35 cellular contexts compared by ENCODE assay signal in genomic region chr22:39374801-39375200, GRCh38. TPM values are rescaled to one million over a fixed set of nuclear protein-coding genes. Genes with fewer than 3 reads are reported as not detected.
"Had no signal": no experiment of that assay in that cellular context is flagged by ENCODE, and none has a peak within 500 bp of the region (broad histone marks: within the 10 kb centered on the region; RNA-seq: fewer than 3 reads in every experiment).

No MANE protein-coding gene starts in this region.

- H3K36me3 ChIP-seq: adrenal gland, brain microvascular endothelial cell, breast epithelium had no signal

- FAIRE-seq: astrocyte, TTC549 had no signal

- H3K27me3 ChIP-seq: adrenal gland, body of pancreas, brain microvascular endothelial cell, breast epithelium had no signal

- DNase-seq: activated B cell treated with CpG ODN at 0.5 μM for 24 hours; activated CD4-positive, alpha-beta memory T cell treated with anti-CD3 and anti-CD28 coated beads for 36 hours; activated CD4-positive, alpha-beta T cell treated with anti-CD3 and anti-CD28 coated beads for 4 hours; activated CD4-positive, alpha-beta T cell treated with anti-CD3 and anti-CD28 coated beads, Interleukin-2, amount 10 ng/mL, durations not matched to agents 24 days and 14 days; activated CD4-positive, alpha-beta T cell treated with anti-CD3 and anti-CD28 coated beads, Interleukin-2, amount 50 U/mL, for 1 hour; activated CD4-positive, alpha-beta T cell treated with anti-CD3 and anti-CD28 coated beads, Interleukin-2, amount 50 U/mL, for 4 hours; activated CD4-positive, CD25-positive, alpha-beta regulatory T cell treated with anti-CD3 and anti-CD28 coated beads, Interleukin-2, amount 50 U/mL, for 72 hours; activated CD8-positive, alpha-beta memory T cell treated with anti-CD3 and anti-CD28 coated beads, Interleukin-2, amount 50 U/mL, for 4 hours; activated CD8-positive, alpha-beta T cell treated with anti-CD3 and anti-CD28 coated beads for 36 hours; activated effector memory CD4-positive, alpha-beta T cell treated with anti-CD3 and anti-CD28 coated beads, Interleukin-2, amount 50 U/mL, for 16 hours; activated gamma-delta T cell treated with Interleukin-2 at 50 U/mL for 16 hours; activated naive CD4-positive, alpha-beta T cell; activated naive CD4-positive, alpha-beta T cell treated with anti-CD3 and anti-CD28 coated beads for 36 hours; activated naive CD4-positive, alpha-beta T cell treated with anti-CD3 and anti-CD28 coated beads, Interleukin-2, amount 50 U/mL, for 16 hours; activated naive CD8-positive, alpha-beta T cell treated with anti-CD3 and anti-CD28 coated beads for 36 hours; activated T-cell treated with anti-CD3 and anti-CD28 coated beads for 4 hours; activated T-cell treated with anti-CD3 and anti-CD28 coated beads, Interleukin-2, amount 50 U/mL, for 1 hour; activated T-cell treated with anti-CD3 and anti-CD28 coated beads, Interleukin-2, amount 50 U/mL, for 4 hours; activated T-cell treated with anti-CD3 and anti-CD28 coated beads, Interleukin-2, amount 50 U/mL, for 72 hours; adrenal gland; amniotic stem cell; aorta; body of pancreas; brain microvascular endothelial cell; central memory CD4-positive, alpha-beta T cell; T-helper 1 cell; T-helper 2 cell; T-helper 9 cell had no signal

- ATAC-seq: activated CD8-positive, alpha-beta T cell treated with anti-CD3 and anti-CD28 coated beads for 36 hours; activated naive CD4-positive, alpha-beta T cell treated with anti-CD3 and anti-CD28 coated beads, Interleukin-2, amount 50 U/mL, for 72 hours; activated T-cell treated with anti-CD3 and anti-CD28 coated beads, Interleukin-2, amount 50 U/mL, for 4 hours; activated T-cell treated with anti-CD3 and anti-CD28 coated beads, Interleukin-2, amount 50 U/mL, for 72 hours; activated T-helper 17 cell treated with anti-CD3 and anti-CD28 coated beads, Interleukin-2, amount 50 U/mL, for 72 hours; body of pancreas had no signal

- H3K9me3 ChIP-seq: adrenal gland, body of pancreas, breast epithelium had no signal

- H3K4me1 ChIP-seq: adrenal gland, body of pancreas, breast epithelium had no signal

- H3K27ac ChIP-seq: adrenal gland, body of pancreas, brain microvascular endothelial cell, breast epithelium, VCaP had no signal

- H3K4me3 ChIP-seq: adrenal gland, body of pancreas, breast epithelium had no signal

RNA-seq across cellular contexts. Expression of gene SYNGR1, which starts 25.0 kb away (rescaled TPM):
- total RNA-seq: activated CD4-positive, alpha-beta memory T cell treated with anti-CD3 and anti-CD28 coated beads for 36 hours; activated CD4-positive, alpha-beta T cell treated with anti-CD3 and anti-CD28 coated beads, Interleukin-2, amount 10 ng/mL, durations not matched to agents 24 days and 14 days; activated T-helper 1 cell treated with anti-CD3 and anti-CD28 coated beads, Interleukin-12 subunit alpha, Interleukin-12 subunit beta, Interleukin-2, Interleukin-4 antibody, amounts not matched to agents 30 ng/mL and 10 ng/mL and 1 ng/mL, durations not matched to agents 14 hours and 24 hours and 36 hours; activated T-helper 17 cell treated with anti-CD3 and anti-CD28 coated beads, Interleukin-2, amount 50 U/mL, for 72 hours had no signal
